Comparison of ENCODE assay signal across 14 cellular contexts in genomic region chr2:191878576-191879298, GRCh38. TPM values are rescaled to one million over a fixed set of nuclear protein-coding genes. Genes with fewer than 3 reads are reported as not detected.
DNase-seq lines count a peak whose midpoint lies in the region; ATAC-seq and TF ChIP-seq lines count a peak whose summit lies in the region.
"Had no signal": no experiment of that assay in that cellular context is flagged by ENCODE, and none has a peak within 500 bp of the region (broad histone marks: within the 10 kb centered on the region; RNA-seq: fewer than 3 reads in every experiment).

No MANE protein-coding gene starts in this region.

- no peaks in the 10 kb centered on the region for H4K20me1 ChIP-seq in SK-N-SH (ENCODE audit: insufficient read depth)
- no peaks in the 10 kb centered on the region for H4K20me1 ChIP-seq in Karpas-422 (ENCODE audit: insufficient read depth, low read depth, low read length)

- H3K4me2 ChIP-seq in SK-N-SH: no peak overlapping the region
- no peak overlapping the region for H3K4me2 ChIP-seq in Karpas-422 (ENCODE audit: low read depth, low read length, poor library complexity, severe bottlenecking)
- H3K4me2 ChIP-seq: GM23338 had no signal

- H3K4me3 ChIP-seq in SK-N-SH (ENCODE audit: low read depth in 2 of 2, low read length in 1 of 2) (no peak overlapping the region), fibroblast of villous mesenchyme (ENCODE audit: low read depth, low read length) (no peak overlapping the region), sigmoid colon (no peak overlapping the region), Karpas-422 (ENCODE audit: low read length) (no peak overlapping the region)
- H3K4me3 ChIP-seq: GM23338 had no signal

- no peak for TF ChIP-seq RAD21 in SK-N-SH (IDR thresholded peaks at IDR 0.05; ENCODE audit: low read length)

- no peaks in the 10 kb centered on the region for H3K36me3 ChIP-seq in SK-N-SH (replicated peaks in 1 of 2; ENCODE audit: control insufficient read depth in 1 of 2, insufficient read depth in 2 of 2, low read length in 1 of 2)
- H3K36me3 ChIP-seq in sigmoid colon: no peaks in the 10 kb centered on the region
- no peaks in the 10 kb centered on the region for H3K36me3 ChIP-seq in Karpas-422 (ENCODE audit: insufficient read depth, low read length)
- H3K36me3 ChIP-seq: neutrophil had no signal

- no peaks in the 10 kb centered on the region for H3K9me3 ChIP-seq in SK-N-SH
- H3K9me3 ChIP-seq in sigmoid colon: no peaks in the 10 kb centered on the region
- no peaks in the 10 kb centered on the region for H3K9me3 ChIP-seq in Karpas-422 (ENCODE audit: low read length)
- H3K9me3 ChIP-seq: neutrophil had no signal

- POLR2A ChIA-PET in SK-N-SH (lab: Yijun Ruan, JAX): no interaction called here

- no peaks in the 10 kb centered on the region for H3K36me3 Mint-ChIP-seq in activated T-cell treated with anti-CD3 and anti-CD28 coated beads, Interleukin-2, amount 50 U/mL, for 4 hours (ENCODE audit: insufficient read depth)
- H3K36me3 Mint-ChIP-seq: activated CD4-positive, alpha-beta memory T cell treated with anti-CD3 and anti-CD28 coated beads for 36 hours; activated naive CD4-positive, alpha-beta T cell treated with anti-CD3 and anti-CD28 coated beads, Interleukin-2, amount 50 U/mL, for 24 hours had no signal

- H3K27me3 ChIP-seq in SK-N-SH (ENCODE audit: insufficient read depth): no peaks in the 10 kb centered on the region
- no peaks in the 10 kb centered on the region for H3K27me3 ChIP-seq in sigmoid colon
- H3K27me3 ChIP-seq in Karpas-422 (ENCODE audit: low read length): no peaks in the 10 kb centered on the region
- H3K27me3 ChIP-seq: neutrophil had no signal

- no peak overlapping the region for H2AFZ ChIP-seq in SK-N-SH (ENCODE audit: low read depth)
- H2AFZ ChIP-seq in Karpas-422 (ENCODE audit: low read length): no peak overlapping the region
- H2AFZ ChIP-seq: GM23338 had no signal

- H3K27ac ChIP-seq in SK-N-SH (ENCODE audit: low read depth in 2 of 2, low read length in 1 of 2) (peak overlapping the region; percentile 39 to 42; a peak in 3 of 4 replicates), sigmoid colon (peak overlapping the region in 3 of 4 donors; percentile 50 to 72 (median 53)), Karpas-422 (ENCODE audit: low read length) (no peak overlapping the region)
- H3K27ac ChIP-seq: neutrophil had no signal

- no peaks in the 10 kb centered on the region for H3K79me2 ChIP-seq in SK-N-SH (ENCODE audit: insufficient read depth)
- H3K79me2 ChIP-seq in Karpas-422 (ENCODE audit: low read length): no peaks in the 10 kb centered on the region

- no peaks in the 10 kb centered on the region for H3K4me1 Mint-ChIP-seq in activated T-cell treated with anti-CD3 and anti-CD28 coated beads, Interleukin-2, amount 50 U/mL, for 4 hours (ENCODE audit: low read depth)
- H3K4me1 Mint-ChIP-seq: activated naive CD4-positive, alpha-beta T cell treated with anti-CD3 and anti-CD28 coated beads, Interleukin-2, amount 50 U/mL, for 24 hours; GM23338 had no signal

- no peaks in the 10 kb centered on the region for H3K27me3 Mint-ChIP-seq in activated T-cell treated with anti-CD3 and anti-CD28 coated beads, Interleukin-2, amount 50 U/mL, for 4 hours (ENCODE audit: low read depth)

- DNase-seq in GM04503 (ENCODE audit: low read depth) (peak; percentile 82), SK-N-SH (no peak), fibroblast of villous mesenchyme (ENCODE audit: low read depth) (peak; percentile 91), sigmoid colon (no peak), activated gamma-delta T cell treated with Interleukin-2 at 50 U/mL for 16 hours (no peak), NCI-H2081 treated with DMSO at 0.1 percent for 48 hours (lab: John Stamatoyannopoulos, UW) (no peak), Karpas-422 (no peak)
- DNase-seq in activated T-cell treated with anti-CD3 and anti-CD28 coated beads, Interleukin-2, amount 50 U/mL, for 4 hours: no peak
- DNase-seq: activated CD4-positive, alpha-beta memory T cell treated with anti-CD3 and anti-CD28 coated beads for 36 hours; left cardiac atrium; stimulated activated CD4-positive, alpha-beta T cell treated with anti-CD3 and anti-CD28 coated beads, Interleukin-2, amount 100 ng/mL, for 48 hours had no signal

- CTCF ChIA-PET in SK-N-SH (lab: Yijun Ruan, JAX): no interaction called here

- H3K4me1 ChIP-seq in SK-N-SH (ENCODE audit: control insufficient read depth in 1 of 2, insufficient read depth in 2 of 2, low read depth in 1 of 2, low read length in 1 of 2): peaks cover 0 to 5% of the 10 kb centered on the region in 2 experiments; a peak in 1 of 4 replicates
- H3K4me1 ChIP-seq in sigmoid colon: peaks cover 0 to 42% (median 27%) of the 10 kb centered on the region in 4 donors
- no peaks in the 10 kb centered on the region for H3K4me1 ChIP-seq in Karpas-422 (ENCODE audit: low read length)

- ATAC-seq in activated T-cell treated with anti-CD3 and anti-CD28 coated beads, Interleukin-2, amount 50 U/mL, for 4 hours: no peak
- ATAC-seq: GM23338 had no signal

- 21% methylated on average over 2 of the region's 2 CpGs for WGBS in SK-N-SH (ENCODE audit: low lambda C conversion rate)
- 65 to 71% methylated on average over 2 of the region's 2 CpGs for WGBS in sigmoid colon, 2 donors

- TF ChIP-seq CTCF in SK-N-SH (IDR thresholded peaks at IDR 0.05) (no peak), fibroblast of villous mesenchyme (IDR thresholded peaks at IDR 0.05; ENCODE audit: insufficient read depth, low read depth, low read length) (no peak), sigmoid colon (IDR thresholded peaks at IDR 0.05) (no peak)

- no peak for TF ChIP-seq POLR2A in sigmoid colon (IDR thresholded peaks at IDR 0.05)

- no peak overlapping the region for H3K4me3 Mint-ChIP-seq in activated T-cell treated with anti-CD3 and anti-CD28 coated beads, Interleukin-2, amount 50 U/mL, for 4 hours
- H3K4me3 Mint-ChIP-seq: activated CD4-positive, alpha-beta memory T cell treated with anti-CD3 and anti-CD28 coated beads for 36 hours; activated naive CD4-positive, alpha-beta T cell treated with anti-CD3 and anti-CD28 coated beads, Interleukin-2, amount 50 U/mL, for 24 hours; GM23338 had no signal

- H3F3A ChIP-seq in SK-N-SH (replicated peaks; ENCODE audit: insufficient read depth): no peaks in the 10 kb centered on the region

- intact Hi-C loops in sigmoid colon (cut with DNase I): no loop called here

- peak in 1 of 2 experiments; percentile 38; a peak in 1 of 4 replicates for TF ChIP-seq EP300 in SK-N-SH (IDR thresholded peaks at IDR 0.05; ENCODE audit: borderline replicate concordance in 1 of 2, low read depth in 1 of 2, low read length in 1 of 2)
- no peak for TF ChIP-seq EP300 in sigmoid colon (IDR thresholded peaks at IDR 0.05)

- no peaks in the 10 kb centered on the region for H3K9me3 Mint-ChIP-seq in activated T-cell treated with anti-CD3 and anti-CD28 coated beads, Interleukin-2, amount 50 U/mL, for 4 hours
- H3K9me3 Mint-ChIP-seq: activated CD4-positive, alpha-beta memory T cell treated with anti-CD3 and anti-CD28 coated beads for 36 hours; activated naive CD4-positive, alpha-beta T cell treated with anti-CD3 and anti-CD28 coated beads, Interleukin-2, amount 50 U/mL, for 24 hours had no signal

- H3K9ac ChIP-seq in SK-N-SH (no peak overlapping the region), Karpas-422 (ENCODE audit: low read length) (no peak overlapping the region)

- H3K9me2 ChIP-seq in SK-N-SH: no peaks in the 10 kb centered on the region
- H3K9me2 ChIP-seq in Karpas-422 (replicated peaks; ENCODE audit: insufficient read depth, low read length): no peaks in the 10 kb centered on the region

TF ChIP-seq in SK-N-SH, 30 proteins besides CTCF, POLR2A, EP300 and RAD21:
- TF ChIP-seq FOSL2 (IDR thresholded peaks at IDR 0.05; ENCODE audit: borderline replicate concordance, low read depth) (peak; percentile 55), RCOR1 (IDR thresholded peaks at IDR 0.05; ENCODE audit: low read length) (no peak), YY1 (IDR thresholded peaks at IDR 0.05; ENCODE audit: low read depth) (no peak), NRF1 (IDR thresholded peaks at IDR 0.05; ENCODE audit: low read depth, low read length) (no peak), SMC3 (IDR thresholded peaks at IDR 0.05; ENCODE audit: low read depth, low read length) (no peak), JUND (IDR thresholded peaks at IDR 0.05) (peak; percentile 72), MEF2A (IDR thresholded peaks at IDR 0.05; ENCODE audit: borderline replicate concordance, low read depth) (peak; percentile 42; the same call in 1 of the 2 replicates), TCF12 (IDR thresholded peaks at IDR 0.05) (peak; percentile 61), PBX3 (IDR thresholded peaks at IDR 0.05) (peak; percentile 57)

RNA-seq across cellular contexts. Expression of gene CAVIN2, which starts 31.8 kb away (rescaled TPM):
- polyA plus RNA-seq in SK-N-SH (2012; rRNA removed): 1.5 and 1.7 TPM in 2 replicates
- 1.4 and 1.7 TPM in 2 replicates for polyA plus RNA-seq in SK-N-SH (2012; cell fraction: cytosol; rRNA removed)
- 1.2 and 1.5 TPM in 2 replicates for polyA plus RNA-seq in SK-N-SH (2012; cell fraction: nucleus; rRNA removed)
- 8.4 and 21.6 TPM in 2 replicates for total RNA-seq in fibroblast of villous mesenchyme
- total RNA-seq in sigmoid colon: 100 to 1,000 TPM; 138 to 201 (median 190) TPM
- polyA plus RNA-seq in sigmoid colon: 10 to 100 TPM in 2 of 3 donors, 1 to 10 TPM in 1; 1.4 to 15.6 (median 14.4) TPM
- total RNA-seq in activated T-cell treated with anti-CD3 and anti-CD28 coated beads, Interleukin-2, amount 50 U/mL, for 4 hours: under 1 TPM; 0.08 to 0.38 (median 0.33) TPM
- 2.7 and 3.1 TPM in 2 replicates for total RNA-seq in Karpas-422 (2014; rRNA removed; shearing (Covaris generic); ENCODE audit: low replicate concordance)
- total RNA-seq: activated CD4-positive, alpha-beta memory T cell treated with anti-CD3 and anti-CD28 coated beads for 36 hours had no signal

Comparison
In these comparisons a context has a peak if more than half of its experiments do, and no peak if none do; other contexts are left out.
1. DNase-seq: peak in GM04503 (single experiment) and fibroblast of villous mesenchyme (single experiment); none in SK-N-SH (single experiment), sigmoid colon (single experiment), activated gamma-delta T cell treated with Interleukin-2 at 50 U/mL for 16 hours (single experiment), activated T-cell treated with anti-CD3 and anti-CD28 coated beads, Interleukin-2, amount 50 U/mL, for 4 hours (single experiment), NCI-H2081 treated with DMSO at 0.1 percent for 48 hours (single experiment) and Karpas-422 (single experiment).